ENCODE assay signal across 1 cellular context in the genomic region with DNA sequence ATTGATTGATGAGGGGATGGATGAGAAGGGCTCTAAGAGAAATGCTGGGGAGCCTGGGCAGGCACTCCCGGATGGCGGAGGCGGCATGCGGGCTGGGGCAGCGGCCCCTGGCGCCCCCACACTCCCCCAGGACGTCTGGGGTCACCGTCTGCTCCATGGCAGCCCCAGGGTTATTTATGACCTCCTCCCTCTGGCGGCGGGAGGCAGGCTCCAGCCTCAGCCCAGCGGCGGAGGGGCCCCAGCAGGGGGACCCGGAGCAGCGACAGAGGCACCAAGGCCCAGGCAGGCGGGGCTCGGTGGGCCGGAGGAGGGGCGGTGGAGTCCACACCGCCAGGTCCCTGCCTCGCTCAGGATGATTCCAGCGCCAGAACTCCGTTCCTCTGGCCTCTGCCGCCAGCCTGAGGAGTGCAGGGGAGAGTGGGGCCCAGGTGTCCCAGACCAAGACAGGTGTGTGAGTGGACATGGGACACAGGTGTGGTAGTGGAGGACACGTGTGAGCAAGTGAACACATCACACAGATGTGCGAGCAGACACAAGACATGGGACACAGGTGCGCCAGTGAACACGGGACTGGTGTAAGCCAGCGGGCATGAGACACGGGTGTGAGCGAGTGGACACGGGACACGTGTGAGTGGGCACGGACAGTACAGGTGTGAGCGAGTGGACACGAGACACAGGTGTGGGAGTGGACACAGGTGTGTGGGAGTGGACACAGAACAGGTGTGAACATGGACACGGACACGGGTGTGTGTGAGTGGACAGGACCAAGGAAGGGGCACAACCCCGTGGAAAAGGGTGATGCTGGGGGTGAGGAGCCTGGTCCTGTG.
TF ChIP-seq lines count a peak whose summit lies in the region.

No MANE protein-coding gene starts in this region.

TF ChIP-seq in H1, 55 proteins besides CTCF, POLR2A, EP300 and RAD21:
- peak; percentile 28 for TF ChIP-seq EZH2 (IDR thresholded peaks at IDR 0.05; ENCODE audit: low read depth, low read length, severe bottlenecking)
- peak; percentile 53; the same call in 1 of the 2 replicates for TF ChIP-seq YY1 (IDR thresholded peaks at IDR 0.05; ENCODE audit: low read depth, low read length)
- TF ChIP-seq NANOG (IDR thresholded peaks at IDR 0.05; ENCODE audit: insufficient read depth, low read depth, low read length, poor library complexity, severe bottlenecking) = no peak
- TF ChIP-seq KDM4A (IDR thresholded peaks at IDR 0.05; ENCODE audit: low read depth, low read length, severe bottlenecking) = no peak
- no peak for TF ChIP-seq CREB1 (IDR thresholded peaks at IDR 0.05)
- peak; percentile 83 for TF ChIP-seq GABPA (IDR thresholded peaks at IDR 0.05; ENCODE audit: borderline replicate concordance, insufficient read depth, low read length)
- TF ChIP-seq HDAC2 (IDR thresholded peaks at IDR 0.05; ENCODE audit: borderline replicate concordance in 1 of 2, low read depth in 2 of 2, low read length in 2 of 2) = no peak
- TF ChIP-seq CHD2 (IDR thresholded peaks at IDR 0.05; ENCODE audit: low read length) = no peak
- TF ChIP-seq EGR1 (IDR thresholded peaks at IDR 0.05; ENCODE audit: borderline replicate concordance, low read depth, low read length) = no peak
- TF ChIP-seq RNF2 (IDR thresholded peaks at IDR 0.05; ENCODE audit: borderline replicate concordance, low read depth, low read length, missing control alignments, poor library complexity, severe bottlenecking) = no peak
- no peak for TF ChIP-seq GTF2F1 (IDR thresholded peaks at IDR 0.05; ENCODE audit: borderline replicate concordance, low read depth, low read length)
- no peak for TF ChIP-seq POLR2AphosphoS5 (IDR thresholded peaks at IDR 0.05; ENCODE audit: low read depth, low read length)
- no peak for TF ChIP-seq FOSL1 (IDR thresholded peaks at IDR 0.05; ENCODE audit: insufficient read depth, low read depth, low read length)
- no peak for TF ChIP-seq CBX8 (IDR thresholded peaks at IDR 0.05; ENCODE audit: borderline replicate concordance, low read depth, low read length)
- TF ChIP-seq TAF7 (optimal IDR thresholded peaks at IDR 0.05; ENCODE audit: borderline replicate concordance, low read depth, low read length) = no peak
- TF ChIP-seq CTBP2 (IDR thresholded peaks at IDR 0.05; ENCODE audit: borderline replicate concordance, insufficient read depth, insufficient read length, low read length) = peak; percentile 38
- peak; percentile 52; the same call in 1 of the 2 replicates for TF ChIP-seq SP1 (IDR thresholded peaks at IDR 0.05; ENCODE audit: low read depth, low read length)
- TF ChIP-seq SP4 (IDR thresholded peaks at IDR 0.05; ENCODE audit: low read length) = 0 out of 2 replicates have a peak, but pooled peaks have one; percentile 63
- TF ChIP-seq SUZ12 (IDR thresholded peaks at IDR 0.05; ENCODE audit: low read length) = no peak; the same call in none of the 2 replicates
- no peak; the same call in 1 of the 2 replicates for TF ChIP-seq BACH1 (IDR thresholded peaks at IDR 0.05; ENCODE audit: low read length)
- no peak for TF ChIP-seq TBP (IDR thresholded peaks at IDR 0.05; ENCODE audit: low read depth, low read length)
- TF ChIP-seq SP2 (IDR thresholded peaks at IDR 0.05; ENCODE audit: low read length) = no peak
- no peak for TF ChIP-seq JUND (IDR thresholded peaks at IDR 0.05; ENCODE audit: low read length)
- TF ChIP-seq SIN3A (conservative IDR thresholded peaks at IDR 0.05 in 1 of 2, IDR thresholded peaks at IDR 0.05 in 1 of 2; ENCODE audit: low read depth in 1 of 2, low read length in 2 of 2) = peak in 1 of 2 experiments; percentile 67; a peak in 2 of 4 replicates
